8 cellular contexts compared by ENCODE assay signal in the genomic region with DNA sequence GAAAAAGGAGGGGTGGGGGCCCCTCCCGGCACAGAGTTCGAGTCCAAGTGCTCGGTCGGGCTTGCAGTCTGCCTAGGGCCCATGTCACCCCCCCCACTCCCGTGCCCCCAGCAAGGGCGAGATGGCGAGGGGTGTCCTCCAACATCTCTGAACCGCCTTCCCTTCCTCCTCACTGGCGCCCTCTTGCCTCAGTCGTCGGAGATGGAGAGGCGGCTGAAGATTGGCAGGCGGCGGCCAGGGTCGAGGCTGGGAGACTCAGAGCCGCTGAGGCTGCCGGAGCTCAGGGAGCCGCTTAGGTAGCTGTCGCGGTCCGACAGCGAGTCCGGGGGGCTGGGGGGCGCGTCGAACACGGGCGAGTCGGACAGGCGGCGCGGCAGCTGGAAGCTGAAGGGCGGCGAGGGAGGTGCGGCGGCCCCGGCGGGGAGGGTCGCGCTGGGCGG. TPM values are rescaled to one million over a fixed set of nuclear protein-coding genes. Genes with fewer than 3 reads are reported as not detected.
DNase-seq lines count a peak whose midpoint lies in the region; ATAC-seq, FAIRE-seq and TF ChIP-seq lines count a peak whose summit lies in the region.

No MANE protein-coding gene starts in this region.

- H3K4me3 ChIP-seq in neutrophil (ENCODE audit: low read depth in 1 of 2, low read length in 1 of 2), result peak overlapping the region; percentile 99 to 100

- in situ Hi-C loops in GM13976 (cut with MboI; ENCODE audit: low sequenced_read_pairs, unreplicated experiment), result no loop called here

- peaks cover 5% of the 10 kb centered on the region for H3K9me3 ChIP-seq in neutrophil

- DNase-seq in GM13976 (ENCODE audit: low spot score) (peak; percentile 67), RCC 7860 (ENCODE audit: low spot score) (peak; percentile 18), foreskin melanocyte (peak; percentile 50), NCI-H2107 treated with DMSO at 0.1 percent for 48 hours (lab: John Stamatoyannopoulos, UW; ENCODE audit: unreplicated experiment) (no peak)
- DNase-seq in activated effector memory CD4-positive, alpha-beta T cell treated with anti-CD3 and anti-CD28 coated beads, Interleukin-2, amount 50 U/mL, for 16 hours, result peak; percentile 89

- H3K27me3 ChIP-seq in neutrophil, result no peaks in the 10 kb centered on the region

- ATAC-seq in HG02852 (IDR thresholded peaks at IDR 0.05; ENCODE audit: unreplicated experiment), result no peak

- H3K4me1 ChIP-seq in neutrophil (ENCODE audit: control insufficient read depth in 1 of 2, insufficient read depth in 1 of 2, low read depth in 1 of 2, low read length in 1 of 2), result peaks cover 54 to 66% of the 10 kb centered on the region in 2 experiments

- peaks cover 44% of the 10 kb centered on the region for H3K36me3 ChIP-seq in neutrophil

- H3K27ac ChIP-seq in neutrophil, result peak overlapping the region; percentile 97
- peak overlapping the region; percentile 89 for H3K27ac ChIP-seq in temporal lobe (ENCODE audit: low read depth, low read length)

- TF ChIP-seq CTCF in GM13976 (IDR thresholded peaks at IDR 0.05; ENCODE audit: borderline replicate concordance, control extremely low read depth, extremely low read depth, insufficient read depth, missing control alignments) (peak; percentile 48), neutrophil (IDR thresholded peaks at IDR 0.05) (peak; percentile 37)

- no peak for FAIRE-seq in RCC 7860 (lab: Jason Lieb, UNC)

RNA-seq across cellular contexts. Expression of gene ZFP36L2, which starts 2.3 kb away (rescaled TPM):
- 9.6 TPM for total RNA-seq in temporal lobe
